1 cellular context compared by ENCODE assay signal in the genomic region with DNA sequence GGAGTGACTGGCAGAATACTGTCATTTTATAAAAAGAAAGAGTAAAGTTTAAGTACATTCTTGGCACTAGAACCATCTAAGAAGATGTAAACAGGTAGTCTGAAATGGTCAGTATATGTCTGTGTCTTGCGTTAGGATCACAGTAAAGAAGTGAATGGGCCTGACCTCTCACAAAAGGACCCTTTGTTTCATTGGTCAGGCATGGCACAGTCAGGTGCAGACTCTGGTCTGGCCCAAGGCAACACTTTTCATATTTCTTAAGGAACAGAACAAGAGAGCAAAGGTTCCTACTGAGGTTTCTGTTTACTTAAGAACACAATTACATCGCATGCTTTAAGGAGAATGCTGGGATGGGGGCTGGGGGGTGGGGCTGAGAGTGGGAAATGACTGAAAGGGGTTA.
TF ChIP-seq lines count a peak whose summit lies in the region.

No MANE protein-coding gene starts in this region.

TF ChIP-seq in HepG2, 621 proteins besides CTCF, POLR2A, EP300 and RAD21:
- peak; percentile 66; the same call in 1 of the 2 replicates for TF ChIP-seq ZNF12 (CRISPR knock-in tag; IDR thresholded peaks at IDR 0.05)
- no peak for TF ChIP-seq ZNF883 (CRISPR knock-in tag; IDR thresholded peaks at IDR 0.05; ENCODE audit: not compliant biosample characterization)
TF ChIP-seq in HepG2: peak in this region for 1.
